In genomic region chr19:47476438-47476972, GRCh38 we compare ENCODE assay signal across 34 cellular contexts. TPM values are rescaled to one million over a fixed set of nuclear protein-coding genes. Genes with fewer than 3 reads are reported as not detected.
"Had no signal": no experiment of that assay in that cellular context is flagged by ENCODE, and none has a peak within 500 bp of the region (broad histone marks: within the 10 kb centered on the region; RNA-seq: fewer than 3 reads in every experiment).

No MANE protein-coding gene starts in this region.

- H3K36me3 ChIP-seq: adrenal gland, brain microvascular endothelial cell, breast epithelium had no signal

- DNase-seq: activated B cell treated with CpG ODN at 0.5 μM for 24 hours; activated CD4-positive, alpha-beta memory T cell treated with anti-CD3 and anti-CD28 coated beads for 36 hours; activated CD4-positive, alpha-beta T cell treated with anti-CD3 and anti-CD28 coated beads for 4 hours; activated CD4-positive, alpha-beta T cell treated with anti-CD3 and anti-CD28 coated beads, Interleukin-2, amount 10 ng/mL, durations not matched to agents 24 days and 14 days; activated CD4-positive, alpha-beta T cell treated with anti-CD3 and anti-CD28 coated beads, Interleukin-2, amount 50 U/mL, for 1 hour; activated CD4-positive, alpha-beta T cell treated with anti-CD3 and anti-CD28 coated beads, Interleukin-2, amount 50 U/mL, for 4 hours; activated CD4-positive, CD25-positive, alpha-beta regulatory T cell treated with anti-CD3 and anti-CD28 coated beads, Interleukin-2, amount 50 U/mL, for 72 hours; activated CD8-positive, alpha-beta memory T cell treated with anti-CD3 and anti-CD28 coated beads, Interleukin-2, amount 50 U/mL, for 4 hours; activated CD8-positive, alpha-beta T cell treated with anti-CD3 and anti-CD28 coated beads for 36 hours; activated effector memory CD4-positive, alpha-beta T cell treated with anti-CD3 and anti-CD28 coated beads, Interleukin-2, amount 50 U/mL, for 16 hours; activated gamma-delta T cell treated with Interleukin-2 at 50 U/mL for 16 hours; activated naive CD4-positive, alpha-beta T cell; activated naive CD4-positive, alpha-beta T cell treated with anti-CD3 and anti-CD28 coated beads for 36 hours; activated naive CD4-positive, alpha-beta T cell treated with anti-CD3 and anti-CD28 coated beads, Interleukin-2, amount 50 U/mL, for 16 hours; activated naive CD8-positive, alpha-beta T cell treated with anti-CD3 and anti-CD28 coated beads for 36 hours; activated T-cell treated with anti-CD3 and anti-CD28 coated beads for 4 hours; activated T-cell treated with anti-CD3 and anti-CD28 coated beads, Interleukin-2, amount 50 U/mL, for 1 hour; activated T-cell treated with anti-CD3 and anti-CD28 coated beads, Interleukin-2, amount 50 U/mL, for 4 hours; activated T-cell treated with anti-CD3 and anti-CD28 coated beads, Interleukin-2, amount 50 U/mL, for 72 hours; adrenal gland; amniotic stem cell; aorta; body of pancreas; brain microvascular endothelial cell; central memory CD4-positive, alpha-beta T cell; T-helper 1 cell; T-helper 2 cell; T-helper 9 cell had no signal

- H3K4me3 ChIP-seq: adrenal gland, body of pancreas, breast epithelium had no signal

- H3K27ac ChIP-seq: adrenal gland, body of pancreas, brain microvascular endothelial cell, breast epithelium, VCaP had no signal

- H3K9me3 ChIP-seq: adrenal gland, body of pancreas, breast epithelium had no signal

- ATAC-seq: activated CD8-positive, alpha-beta T cell treated with anti-CD3 and anti-CD28 coated beads for 36 hours; activated naive CD4-positive, alpha-beta T cell treated with anti-CD3 and anti-CD28 coated beads, Interleukin-2, amount 50 U/mL, for 72 hours; activated T-cell treated with anti-CD3 and anti-CD28 coated beads, Interleukin-2, amount 50 U/mL, for 4 hours; activated T-cell treated with anti-CD3 and anti-CD28 coated beads, Interleukin-2, amount 50 U/mL, for 72 hours; activated T-helper 17 cell treated with anti-CD3 and anti-CD28 coated beads, Interleukin-2, amount 50 U/mL, for 72 hours; body of pancreas had no signal

- H3K27me3 ChIP-seq: body of pancreas had no signal

RNA-seq across cellular contexts. Expression of gene SLC8A2, which starts 4.8 kb away (rescaled TPM):
- total RNA-seq: activated B cell treated with CpG ODN at 0.5 μM for 24 hours; activated CD4-positive, alpha-beta T cell treated with anti-CD3 and anti-CD28 coated beads, Interleukin-2, amount 10 ng/mL, durations not matched to agents 24 days and 14 days; activated CD8-positive, alpha-beta memory T cell treated with anti-CD3 and anti-CD28 coated beads for 36 hours; activated naive CD4-positive, alpha-beta T cell treated with anti-CD3 and anti-CD28 coated beads for 36 hours; activated T-helper 1 cell treated with anti-CD3 and anti-CD28 coated beads, Interleukin-12 subunit alpha, Interleukin-12 subunit beta, Interleukin-2, Interleukin-4 antibody, amounts not matched to agents 30 ng/mL and 10 ng/mL and 1 ng/mL, durations not matched to agents 14 hours and 24 hours and 36 hours had no signal
- polyA plus RNA-seq: aorta had no signal

RNA-seq across cellular contexts. Expression of gene MEIS3, which starts 57.2 kb away (rescaled TPM):
- total RNA-seq: activated B cell treated with CpG ODN at 0.5 μM for 24 hours; activated CD4-positive, alpha-beta T cell treated with anti-CD3 and anti-CD28 coated beads, Interleukin-2, amount 10 ng/mL, durations not matched to agents 24 days and 14 days; activated CD8-positive, alpha-beta memory T cell treated with anti-CD3 and anti-CD28 coated beads for 36 hours; activated CD8-positive, alpha-beta T cell treated with anti-CD3 and anti-CD28 coated beads for 36 hours; activated naive CD4-positive, alpha-beta T cell treated with anti-CD3 and anti-CD28 coated beads for 36 hours; activated naive CD8-positive, alpha-beta T cell treated with anti-CD3 and anti-CD28 coated beads for 36 hours; activated T-helper 1 cell treated with anti-CD3 and anti-CD28 coated beads, Interleukin-12 subunit alpha, Interleukin-12 subunit beta, Interleukin-2, Interleukin-4 antibody, amounts not matched to agents 30 ng/mL and 10 ng/mL and 1 ng/mL, durations not matched to agents 14 hours and 24 hours and 36 hours had no signal
